In genomic region chr12:120490284-120490683, GRCh38 we compare ENCODE assay signal across 14 cellular contexts. TPM values are rescaled to one million over a fixed set of nuclear protein-coding genes. Genes with fewer than 3 reads are reported as not detected.
DNase-seq lines count a peak whose midpoint lies in the region; ATAC-seq, FAIRE-seq and TF ChIP-seq lines count a peak whose summit lies in the region.
"Had no signal": no experiment of that assay in that cellular context is flagged by ENCODE, and none has a peak within 500 bp of the region (broad histone marks: within the 10 kb centered on the region; RNA-seq: fewer than 3 reads in every experiment).

No MANE protein-coding gene starts in this region.

- H3K18ac ChIP-seq in mesendoderm (ENCODE audit: low read length): no peak overlapping the region

- no peak overlapping the region for H2BK120ac ChIP-seq in mesendoderm (ENCODE audit: low read depth, low read length)

- H3K4me3 ChIP-seq in mesendoderm (ENCODE audit: low read length) (no peak overlapping the region), kidney (ENCODE audit: low read length in 2 of 2) (no peak overlapping the region)
- H3K4me3 ChIP-seq: BLaER1 had no signal

- no CpG with 5 or more reads among the region's 5 CpGs for WGBS in mesendoderm (ENCODE audit: extremely low coverage, insufficient coverage, low lambda C conversion rate)

- H3K27ac ChIP-seq in mesendoderm (ENCODE audit: low read depth, low read length) (no peak overlapping the region), kidney (ENCODE audit: low read depth in 2 of 2, low read length in 2 of 2) (no peak overlapping the region)
- H3K27ac ChIP-seq: BLaER1, HL-60 had no signal

- H3K4me3 Mint-ChIP-seq in natural killer cell: no peak overlapping the region
- H3K4me3 Mint-ChIP-seq in natural killer cell treated with Interleukin-12 subunit alpha and Interleukin-12 subunit beta and Interleukin-15 and Interleukin-18, amount 100 ng/mL, for 72 hours: no peak overlapping the region
- H3K4me3 Mint-ChIP-seq in stimulated activated memory B cell treated with anti-CD40 and anti-IgM and Interleukin-4, amounts not matched to agents 10 μg/mL and 1 μg/mL and 100 μg/mL, for 72 hours: no peak overlapping the region

- H3K56ac ChIP-seq in mesendoderm (ENCODE audit: low read length): no peak overlapping the region

- no peak overlapping the region for H3K4ac ChIP-seq in mesendoderm (ENCODE audit: low read depth, low read length)

- H4K8ac ChIP-seq in mesendoderm (ENCODE audit: low read depth, low read length): no peak overlapping the region

- no peak overlapping the region for H2BK5ac ChIP-seq in mesendoderm (ENCODE audit: low read length)

- DNase-seq in natural killer cell (no peak), mesendoderm (peak; percentile 22), erythroblast (lab: John Stamatoyannopoulos, UW) (no peak), kidney (no peak)
- no peak for DNase-seq in natural killer cell treated with Interleukin-12 subunit alpha and Interleukin-12 subunit beta and Interleukin-15 and Interleukin-18, amount 100 ng/mL, for 72 hours (ENCODE audit: low spot score)
- DNase-seq in activated effector memory CD4-positive, alpha-beta T cell treated with Interleukin-2 at 50 U/mL for 16 hours: no peak
- DNase-seq: 8988T, AML-193, DMS53, GF-D8, HCEC 1CT had no signal

- no peaks in the 10 kb centered on the region for H3K27me3 ChIP-seq in mesendoderm (ENCODE audit: insufficient read depth, low read length, poor library complexity)
- H3K27me3 ChIP-seq: BLaER1 had no signal

- no peaks in the 10 kb centered on the region for H3K9me3 ChIP-seq in kidney (ENCODE audit: control insufficient read depth in 1 of 2, low read length in 2 of 2)
- H3K9me3 ChIP-seq: BLaER1 had no signal

- H3K79me2 ChIP-seq in mesendoderm (ENCODE audit: control insufficient read depth, insufficient read depth, low read length): no peaks in the 10 kb centered on the region

- H3K27me3 Mint-ChIP-seq in natural killer cell (ENCODE audit: low read depth in 2 of 2): no peaks in the 10 kb centered on the region
- H3K27me3 Mint-ChIP-seq in natural killer cell treated with Interleukin-12 subunit alpha and Interleukin-12 subunit beta and Interleukin-15 and Interleukin-18, amount 100 ng/mL, for 72 hours: no peaks in the 10 kb centered on the region
- no peaks in the 10 kb centered on the region for H3K27me3 Mint-ChIP-seq in stimulated activated memory B cell treated with anti-CD40 and anti-IgM and Interleukin-4, amounts not matched to agents 10 μg/mL and 1 μg/mL and 100 μg/mL, for 72 hours

- H3K9ac ChIP-seq in mesendoderm (ENCODE audit: low read length): no peak overlapping the region
- H3K9ac ChIP-seq in kidney (ENCODE audit: low read length in 2 of 2): no peak overlapping the region
- H3K9ac ChIP-seq: BLaER1 had no signal

- H3K4me1 ChIP-seq in mesendoderm (ENCODE audit: control insufficient read depth, low read depth, low read length) (no peaks in the 10 kb centered on the region), kidney (ENCODE audit: control insufficient read depth in 1 of 2, insufficient read depth in 1 of 2, low read depth in 1 of 2, low read length in 2 of 2) (peaks cover 0 to 5% of the 10 kb centered on the region in 2 donors)

- no peaks in the 10 kb centered on the region for H3K9me3 Mint-ChIP-seq in natural killer cell
- no peaks in the 10 kb centered on the region for H3K9me3 Mint-ChIP-seq in natural killer cell treated with Interleukin-12 subunit alpha and Interleukin-12 subunit beta and Interleukin-15 and Interleukin-18, amount 100 ng/mL, for 72 hours
- no peaks in the 10 kb centered on the region for H3K9me3 Mint-ChIP-seq in stimulated activated memory B cell treated with anti-CD40 and anti-IgM and Interleukin-4, amounts not matched to agents 10 μg/mL and 1 μg/mL and 100 μg/mL, for 72 hours

- H3K36me3 ChIP-seq in mesendoderm (ENCODE audit: control insufficient read depth, insufficient read depth, low read length) (no peaks in the 10 kb centered on the region), kidney (ENCODE audit: control insufficient read depth in 1 of 2, insufficient read depth in 2 of 2, low read length in 2 of 2) (no peaks in the 10 kb centered on the region)

- H3K27ac Mint-ChIP-seq in natural killer cell: peak overlapping the region; percentile 41 to 54
- H3K27ac Mint-ChIP-seq in natural killer cell treated with Interleukin-12 subunit alpha and Interleukin-12 subunit beta and Interleukin-15 and Interleukin-18, amount 100 ng/mL, for 72 hours: no peak overlapping the region
- peak overlapping the region; percentile 42 for H3K27ac Mint-ChIP-seq in stimulated activated memory B cell treated with anti-CD40 and anti-IgM and Interleukin-4, amounts not matched to agents 10 μg/mL and 1 μg/mL and 100 μg/mL, for 72 hours

- no peak for FAIRE-seq in kidney (lab: Jason Lieb, UNC)

- no peak for TF ChIP-seq POLR2A in erythroblast (IDR thresholded peaks at IDR 0.05; ENCODE audit: low read length)

- H3K4me1 Mint-ChIP-seq in natural killer cell: peaks cover 24 to 35% of the 10 kb centered on the region in 2 donors
- peaks cover 6 to 13% of the 10 kb centered on the region in 2 donors for H3K4me1 Mint-ChIP-seq in natural killer cell treated with Interleukin-12 subunit alpha and Interleukin-12 subunit beta and Interleukin-15 and Interleukin-18, amount 100 ng/mL, for 72 hours (ENCODE audit: low read depth in 2 of 2)
- H3K4me1 Mint-ChIP-seq in stimulated activated memory B cell treated with anti-CD40 and anti-IgM and Interleukin-4, amounts not matched to agents 10 μg/mL and 1 μg/mL and 100 μg/mL, for 72 hours: peaks cover 6% of the 10 kb centered on the region

- TF ChIP-seq CTCF in natural killer cell (IDR thresholded peaks at IDR 0.05): no peak
- TF ChIP-seq CTCF in kidney (IDR thresholded peaks at IDR 0.05; ENCODE audit: borderline replicate concordance, extremely low read depth, insufficient read depth): no peak

- intact Hi-C loops in natural killer cell (cut with micrococcal nuclease): no loop called here
- intact Hi-C loops in kidney (cut with DNase I): no loop called here

- no peak overlapping the region for H2BK15ac ChIP-seq in mesendoderm (replicated peaks; ENCODE audit: low read depth)

- H3K79me1 ChIP-seq in mesendoderm (ENCODE audit: low read length): no peaks in the 10 kb centered on the region

- no peak overlapping the region for H3K23ac ChIP-seq in mesendoderm (ENCODE audit: low read length)

- no peak overlapping the region for H4K5ac ChIP-seq in mesendoderm (ENCODE audit: low read length)

- ATAC-seq in natural killer cell: no peak
- no peak for ATAC-seq in natural killer cell treated with Interleukin-12 subunit alpha and Interleukin-12 subunit beta and Interleukin-15 and Interleukin-18, amount 100 ng/mL, for 72 hours
- no peak for ATAC-seq in stimulated activated memory B cell treated with anti-CD40 and anti-IgM and Interleukin-4, amounts not matched to agents 10 μg/mL and 1 μg/mL and 100 μg/mL, for 72 hours

- no peak overlapping the region for H3K4me2 ChIP-seq in mesendoderm (ENCODE audit: low read length)
- H3K4me2 ChIP-seq: BLaER1 had no signal

- no peak overlapping the region for H2AK5ac ChIP-seq in mesendoderm (ENCODE audit: low read length)

- H3K36me3 Mint-ChIP-seq in natural killer cell: no peaks in the 10 kb centered on the region
- no peaks in the 10 kb centered on the region for H3K36me3 Mint-ChIP-seq in natural killer cell treated with Interleukin-12 subunit alpha and Interleukin-12 subunit beta and Interleukin-15 and Interleukin-18, amount 100 ng/mL, for 72 hours
- H3K36me3 Mint-ChIP-seq in stimulated activated memory B cell treated with anti-CD40 and anti-IgM and Interleukin-4, amounts not matched to agents 10 μg/mL and 1 μg/mL and 100 μg/mL, for 72 hours: peaks cover 22% of the 10 kb centered on the region

RNA-seq across cellular contexts. Expression of gene DYNLL1, which starts 5.6 kb away (rescaled TPM):
- total RNA-seq in natural killer cell: 100 to 1,000 TPM in 1 of 3 donors, 10 to 100 TPM in 2; 69.7 to 110 (median 77.2) TPM
- 100 to 1,000 TPM; 207 to 267 TPM for total RNA-seq in natural killer cell treated with Interleukin-12 subunit alpha and Interleukin-12 subunit beta and Interleukin-15 and Interleukin-18, amount 100 ng/mL, for 72 hours
- 544 TPM for polyA plus RNA-seq in mesendoderm (2013, experiment 1 of 2)
- polyA plus RNA-seq in mesendoderm (2013, experiment 2 of 2): 543 TPM
- total RNA-seq in kidney: 258 TPM
- polyA plus RNA-seq in kidney (ENCODE audit: insufficient read depth, low read depth, low replicate concordance): 757 TPM

RNA-seq across cellular contexts. Expression of gene SRSF9, which starts 20.7 kb away (rescaled TPM):
- total RNA-seq in natural killer cell (100 to 1,000 TPM; 175 to 191 (median 179) TPM), kidney (144 TPM)
- 100 to 1,000 TPM; 246 to 331 TPM for total RNA-seq in natural killer cell treated with Interleukin-12 subunit alpha and Interleukin-12 subunit beta and Interleukin-15 and Interleukin-18, amount 100 ng/mL, for 72 hours
- polyA plus RNA-seq in mesendoderm (2013, experiment 1 of 2): 267 TPM
- 263 TPM for polyA plus RNA-seq in mesendoderm (2013, experiment 2 of 2)
- 151 TPM for polyA plus RNA-seq in kidney (ENCODE audit: insufficient read depth, low read depth, low replicate concordance)

RNA-seq across cellular contexts. Expression of gene COQ5, which starts 38.7 kb away (rescaled TPM):
- total RNA-seq in natural killer cell (10 to 100 TPM; 11.4 to 17.1 (median 14.6) TPM), kidney (26.5 TPM)
- 10 to 100 TPM; 27.5 to 27.9 TPM for total RNA-seq in natural killer cell treated with Interleukin-12 subunit alpha and Interleukin-12 subunit beta and Interleukin-15 and Interleukin-18, amount 100 ng/mL, for 72 hours
- polyA plus RNA-seq in mesendoderm (2013, experiment 1 of 2): 26.5 TPM
- polyA plus RNA-seq in mesendoderm (2013, experiment 2 of 2): 25.9 TPM
- 60.8 TPM for polyA plus RNA-seq in kidney (ENCODE audit: insufficient read depth, low read depth, low replicate concordance)

RNA-seq across cellular contexts. Expression of gene RNF10, which starts 43.9 kb away (rescaled TPM):
- total RNA-seq in natural killer cell: 100 to 1,000 TPM; 371 to 488 (median 389) TPM
- 100 to 1,000 TPM; 241 to 279 TPM for total RNA-seq in natural killer cell treated with Interleukin-12 subunit alpha and Interleukin-12 subunit beta and Interleukin-15 and Interleukin-18, amount 100 ng/mL, for 72 hours
- polyA plus RNA-seq in mesendoderm (2013, experiment 1 of 2): 131 TPM
- polyA plus RNA-seq in mesendoderm (2013, experiment 2 of 2): 137 TPM
- total RNA-seq in kidney: 229 TPM
- polyA plus RNA-seq in kidney (ENCODE audit: insufficient read depth, low read depth, low replicate concordance): 220 TPM

RNA-seq across cellular contexts. Expression of gene GATC, which starts 44.0 kb away (rescaled TPM):
- total RNA-seq in natural killer cell (10 to 100 TPM; 16.5 to 22.8 (median 20.5) TPM), kidney (39.4 TPM)
- 10 to 100 TPM; 28.2 to 31.8 TPM for total RNA-seq in natural killer cell treated with Interleukin-12 subunit alpha and Interleukin-12 subunit beta and Interleukin-15 and Interleukin-18, amount 100 ng/mL, for 72 hours
- 21.1 TPM for polyA plus RNA-seq in mesendoderm (2013, experiment 1 of 2)
- polyA plus RNA-seq in mesendoderm (2013, experiment 2 of 2): 21.0 TPM
- 13.7 TPM for polyA plus RNA-seq in kidney (ENCODE audit: insufficient read depth, low read depth, low replicate concordance)

Comparison
In these comparisons a context has a peak if more than half of its experiments do, and no peak if none do; other contexts are left out.
1. H3K27ac Mint-ChIP-seq: peak in natural killer cell (2 of 2) and stimulated activated memory B cell treated with anti-CD40 and anti-IgM and Interleukin-4, amounts not matched to agents 10 μg/mL and 1 μg/mL and 100 μg/mL, for 72 hours (single experiment); none in natural killer cell treated with Interleukin-12 subunit alpha and Interleukin-12 subunit beta and Interleukin-15 and Interleukin-18, amount 100 ng/mL, for 72 hours (0 of 2).